Comparison of ENCODE assay signal across 17 cellular contexts in the genomic region with DNA sequence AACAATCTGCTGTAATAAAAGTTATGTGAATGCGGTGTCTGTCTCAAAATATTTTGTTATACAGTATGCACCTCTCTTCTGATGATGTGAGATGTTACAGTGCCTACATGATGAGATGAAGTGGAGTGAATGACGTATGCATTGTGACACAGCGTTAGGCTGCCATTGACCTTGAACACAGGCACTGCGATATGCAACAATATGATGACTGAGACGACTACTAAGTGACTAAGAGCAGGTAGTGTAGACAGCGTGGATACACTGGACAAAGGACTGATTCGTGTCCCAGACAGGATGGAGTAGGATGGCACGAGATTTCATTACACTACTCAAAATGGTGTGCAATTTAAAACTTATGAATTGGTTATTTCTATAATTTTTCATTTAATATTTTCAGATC. TPM values are rescaled to one million over a fixed set of nuclear protein-coding genes. Genes with fewer than 3 reads are reported as not detected.
DNase-seq lines count a peak whose midpoint lies in the region; TF ChIP-seq lines count a peak whose summit lies in the region.
"Had no signal": no experiment of that assay in that cellular context is flagged by ENCODE, and none has a peak within 500 bp of the region (broad histone marks: within the 10 kb centered on the region; RNA-seq: fewer than 3 reads in every experiment).

No MANE protein-coding gene starts in this region.

- H3K9me3 ChIP-seq in SJSA1 (replicated peaks), result no peaks in the 10 kb centered on the region
- no peaks in the 10 kb centered on the region for H3K9me3 ChIP-seq in thyroid gland
- no peaks in the 10 kb centered on the region for H3K9me3 ChIP-seq in Karpas-422 (ENCODE audit: low read length)
- H3K9me3 ChIP-seq: left lung had no signal

- H3K4me1 ChIP-seq in SJSA1 (replicated peaks) (peaks cover 62% of the 10 kb centered on the region), thyroid gland (peaks cover 66 to 69% of the 10 kb centered on the region in 2 donors), Karpas-422 (ENCODE audit: low read length) (no peaks in the 10 kb centered on the region)

- no peaks in the 10 kb centered on the region for H3K27me3 Mint-ChIP-seq in progenitor cell of endocrine pancreas

- no peaks in the 10 kb centered on the region for H3K9me3 Mint-ChIP-seq in progenitor cell of endocrine pancreas (ENCODE audit: low read depth)
- H3K9me3 Mint-ChIP-seq: activated naive CD4-positive, alpha-beta T cell treated with anti-CD3 and anti-CD28 coated beads, Interleukin-2, amount 10 ng/mL, durations not matched to agents 7 days and 5 days; natural killer cell; T-helper 1 cell treated with Interleukin-12 subunit alpha and Interleukin-12 subunit beta and Interleukin-4 antibody, amounts not matched to agents 30 μg/mL and 1 μg/mL, for 36 hours had no signal

- H3K36me3 ChIP-seq in SJSA1, result no peaks in the 10 kb centered on the region
- no peaks in the 10 kb centered on the region for H3K36me3 ChIP-seq in thyroid gland
- no peaks in the 10 kb centered on the region for H3K36me3 ChIP-seq in Karpas-422 (ENCODE audit: insufficient read depth, low read length)
- H3K36me3 ChIP-seq: left lung had no signal

- no peaks in the 10 kb centered on the region for H3K9me2 ChIP-seq in Karpas-422 (replicated peaks; ENCODE audit: insufficient read depth, low read length)

- H3K4me2 ChIP-seq in Karpas-422 (ENCODE audit: low read depth, low read length, poor library complexity, severe bottlenecking), result no peak overlapping the region

- H3K36me3 Mint-ChIP-seq in progenitor cell of endocrine pancreas (ENCODE audit: insufficient read depth), result no peaks in the 10 kb centered on the region
- H3K36me3 Mint-ChIP-seq: activated naive CD4-positive, alpha-beta T cell treated with anti-CD3 and anti-CD28 coated beads, Interleukin-2, amount 10 ng/mL, durations not matched to agents 7 days and 5 days; natural killer cell had no signal

- DNase-seq in NCI-H345 (lab: John Stamatoyannopoulos, UW) (peak; percentile 48), NCI-H345 treated with DMSO at 0.1 percent for 48 hours (lab: John Stamatoyannopoulos, UW; ENCODE audit: unreplicated experiment) (no peak), SJSA1 (ENCODE audit: low read depth in 1 of 2, low spot score in 2 of 2) (no peak), iris pigment epithelial cell (ENCODE audit: low read depth) (peak; percentile 54), thyroid gland (no peak), progenitor cell of endocrine pancreas (ENCODE audit: low spot score, unreplicated experiment) (no peak), Kasumi-1 (lab: John Stamatoyannopoulos, UW) (no peak), Karpas-422 (no peak)
- DNase-seq: ACHN; activated naive CD4-positive, alpha-beta T cell treated with anti-CD3 and anti-CD28 coated beads, Interleukin-2, amount 10 ng/mL, durations not matched to agents 7 days and 5 days; COR-L47; left lung; natural killer cell; NCI-H524 treated with DMSO at 0.1 percent for 48 hours; stimulated activated CD4-positive, alpha-beta T cell treated with anti-CD3 and anti-CD28 coated beads, Interleukin-4, amount 100 ng/mL, for 1 hour had no signal

- TF ChIP-seq POLR2A in thyroid gland (IDR thresholded peaks at IDR 0.05), result no peak

- peak overlapping the region; percentile 94 for H3K27ac ChIP-seq in SJSA1
- peak overlapping the region; percentile 89 to 99 (median 93) for H3K27ac ChIP-seq in thyroid gland
- H3K27ac ChIP-seq in Karpas-422 (ENCODE audit: low read length), result no peak overlapping the region

- H3K4me3 Mint-ChIP-seq in progenitor cell of endocrine pancreas (ENCODE audit: low read depth), result no peak overlapping the region
- H3K4me3 Mint-ChIP-seq: activated naive CD4-positive, alpha-beta T cell treated with anti-CD3 and anti-CD28 coated beads, Interleukin-2, amount 10 ng/mL, durations not matched to agents 7 days and 5 days; natural killer cell; T-helper 1 cell treated with Interleukin-12 subunit alpha and Interleukin-12 subunit beta and Interleukin-4 antibody, amounts not matched to agents 30 μg/mL and 1 μg/mL, for 36 hours had no signal

- H2AFZ ChIP-seq in Karpas-422 (ENCODE audit: low read length), result no peak overlapping the region

- H3K4me1 Mint-ChIP-seq in progenitor cell of endocrine pancreas (ENCODE audit: low read depth), result peaks cover 21% of the 10 kb centered on the region
- H3K4me1 Mint-ChIP-seq: activated naive CD4-positive, alpha-beta T cell treated with anti-CD3 and anti-CD28 coated beads, Interleukin-2, amount 10 ng/mL, durations not matched to agents 7 days and 5 days; natural killer cell had no signal

- TF ChIP-seq CTCF in thyroid gland (IDR thresholded peaks at IDR 0.05) (no peak), progenitor cell of endocrine pancreas (IDR thresholded peaks at IDR 0.05; ENCODE audit: unreplicated experiment) (no peak)

- H3K9ac ChIP-seq in Karpas-422 (ENCODE audit: low read length), result no peak overlapping the region

- H3K79me2 ChIP-seq in Karpas-422 (ENCODE audit: low read length), result no peaks in the 10 kb centered on the region

- H3K27me3 ChIP-seq in SJSA1 (replicated peaks) (no peaks in the 10 kb centered on the region), thyroid gland (no peaks in the 10 kb centered on the region), Karpas-422 (ENCODE audit: low read length) (no peaks in the 10 kb centered on the region)
- H3K27me3 ChIP-seq: left lung had no signal

- H4K20me1 ChIP-seq in Karpas-422 (ENCODE audit: insufficient read depth, low read depth, low read length), result no peaks in the 10 kb centered on the region

- H3K4me3 ChIP-seq in SJSA1 (no peak overlapping the region), thyroid gland (replicated peaks in 1 of 3) (no peak overlapping the region), Karpas-422 (ENCODE audit: low read length) (no peak overlapping the region)
- H3K4me3 ChIP-seq: left lung had no signal

- 65 to 67% methylated on average over 8 of the region's 8 CpGs for WGBS in thyroid gland, 2 donors

- no peak overlapping the region for H3K27ac Mint-ChIP-seq in progenitor cell of endocrine pancreas
- H3K27ac Mint-ChIP-seq: activated naive CD4-positive, alpha-beta T cell treated with anti-CD3 and anti-CD28 coated beads, Interleukin-2, amount 10 ng/mL, durations not matched to agents 7 days and 5 days; natural killer cell; T-helper 1 cell treated with Interleukin-12 subunit alpha and Interleukin-12 subunit beta and Interleukin-4 antibody, amounts not matched to agents 30 μg/mL and 1 μg/mL, for 36 hours had no signal

- intact Hi-C loops in thyroid gland (cut with DNase I), result no loop called here

RNA-seq across cellular contexts. Expression of gene SGIP1, which starts 8.4 kb away (rescaled TPM):
- 0.41 and 2.8 TPM in 2 replicates for total RNA-seq in SJSA1 (2014; rRNA removed; shearing (Covaris generic))
- total RNA-seq in thyroid gland, result 10 to 100 TPM; 18.7 to 25.6 (median 22.4) TPM
- 12.1 and 16.0 TPM in 2 replicates for total RNA-seq in progenitor cell of endocrine pancreas
- not detected in 2 replicates for total RNA-seq in Karpas-422 (2014; rRNA removed; shearing (Covaris generic); ENCODE audit: low replicate concordance)
- total RNA-seq: PC-3 had no signal

Comparison
In these comparisons a context has a peak if more than half of its experiments do, and no peak if none do; other contexts are left out.
1. DNase-seq: peak in NCI-H345 (single experiment) and iris pigment epithelial cell (single experiment); none in NCI-H345 treated with DMSO at 0.1 percent for 48 hours (single experiment), SJSA1 (0 of 2), thyroid gland (0 of 2), progenitor cell of endocrine pancreas (single experiment), Kasumi-1 (0 of 2) and Karpas-422 (single experiment).